ENCODE assay signal across 11 cellular contexts in genomic region chr11:69014084-69014935, GRCh38. TPM values are rescaled to one million over a fixed set of nuclear protein-coding genes. Genes with fewer than 3 reads are reported as not detected.
A peak's percentile ranks its signal among the peaks of the same experiment; 100 is the strongest.
DNase-seq lines count a peak whose midpoint lies in the region; TF ChIP-seq lines count a peak whose summit lies in the region.
"Had no signal": no experiment of that assay in that cellular context is flagged by ENCODE, and none has a peak within 500 bp of the region (broad histone marks: within the 10 kb centered on the region; RNA-seq: fewer than 3 reads in every experiment).

No MANE protein-coding gene starts in this region.

- H3K4me1 ChIP-seq in breast epithelium (peaks cover 0 to 10% of the 10 kb centered on the region in 2 donors), esophagus squamous epithelium (peaks cover 19 to 57% (median 35%) of the 10 kb centered on the region in 3 donors), mucosa of stomach (ENCODE audit: control insufficient read depth, insufficient read depth, low read length) (peaks cover 30% of the 10 kb centered on the region), SJCRH30 (peaks cover 5% of the 10 kb centered on the region; the same call in 1 of the 2 replicates)

- 48% methylated on average over 2 of the region's 30 CpGs; no CpG with 5 or more reads in 1 of the 2 donors for WGBS in esophagus squamous epithelium, 2 donors

- no peak for TF ChIP-seq POLR2A in breast epithelium (IDR thresholded peaks at IDR 0.05)
- TF ChIP-seq POLR2A in esophagus squamous epithelium (IDR thresholded peaks at IDR 0.05), result peak in 1 of 4 donors; percentile 25

- peak overlapping the region; percentile 46 to 70 (median 53) for H3K4me3 ChIP-seq in breast epithelium
- H3K4me3 ChIP-seq in esophagus squamous epithelium, result peak overlapping the region in 3 of 4 donors; percentile 52 to 67 (median 55)
- no peak overlapping the region for H3K4me3 ChIP-seq in mucosa of stomach (ENCODE audit: low read length)
- no peak overlapping the region for H3K4me3 ChIP-seq in SJCRH30

- H3K36me3 ChIP-seq in breast epithelium (no peaks in the 10 kb centered on the region), esophagus squamous epithelium (no peaks in the 10 kb centered on the region), mucosa of stomach (ENCODE audit: control insufficient read depth, insufficient read depth, low read length) (no peaks in the 10 kb centered on the region), SJCRH30 (no peaks in the 10 kb centered on the region)

- H3K27ac ChIP-seq in breast epithelium (peak overlapping the region; percentile 75 to 95), esophagus squamous epithelium (peak overlapping the region; percentile 75 to 93 (median 91)), SJCRH30 (no peak overlapping the region)

- H3K27me3 Mint-ChIP-seq in MCF 10A (ENCODE audit: insufficient read depth, unreplicated experiment), result peaks cover 31% of the 10 kb centered on the region

- CTCF ChIA-PET in MCF 10A (lab: Yijun Ruan, JAX), result no interaction called here

- peak overlapping the region; percentile 36 for H3K9ac ChIP-seq in mucosa of stomach (ENCODE audit: low read length)

- no peak overlapping the region for H3K27ac Mint-ChIP-seq in MCF 10A (ENCODE audit: low read depth, unreplicated experiment)
- H3K27ac Mint-ChIP-seq: activated naive CD4-positive, alpha-beta T cell treated with anti-CD3 and anti-CD28 coated beads, Interleukin-2, amount 10 ng/mL, durations not matched to agents 7 days and 5 days had no signal

- H3K4me1 Mint-ChIP-seq in MCF 10A (ENCODE audit: insufficient read depth, unreplicated experiment), result no peaks in the 10 kb centered on the region

- TF ChIP-seq CTCF in breast epithelium (IDR thresholded peaks at IDR 0.05), result no peak
- no peak for TF ChIP-seq CTCF in MCF 10A (IDR thresholded peaks at IDR 0.05; ENCODE audit: unreplicated experiment)
- no peak for TF ChIP-seq CTCF in esophagus squamous epithelium (IDR thresholded peaks at IDR 0.05)

- H3K9me3 ChIP-seq in breast epithelium (no peaks in the 10 kb centered on the region), esophagus squamous epithelium (no peaks in the 10 kb centered on the region), mucosa of stomach (ENCODE audit: control insufficient read depth, low read length) (no peaks in the 10 kb centered on the region), SJCRH30 (replicated peaks) (no peaks in the 10 kb centered on the region)

- POLR2A ChIA-PET in MCF 10A (lab: Yijun Ruan, JAX), result no interaction called here

- no peaks in the 10 kb centered on the region for H3K36me3 Mint-ChIP-seq in MCF 10A (ENCODE audit: insufficient read depth, unreplicated experiment)
- H3K36me3 Mint-ChIP-seq: activated naive CD4-positive, alpha-beta T cell treated with anti-CD3 and anti-CD28 coated beads, Interleukin-2, amount 10 ng/mL, durations not matched to agents 7 days and 5 days had no signal

- DNase-seq in breast epithelium (ENCODE audit: low spot score in 2 of 2) (no peak), MCF 10A (ENCODE audit: unreplicated experiment) (no peak), esophagus squamous epithelium (lab: John Stamatoyannopoulos, UW) (no peak), SHP77 treated with DMSO at 0.1 percent for 48 hours (lab: John Stamatoyannopoulos, UW) (no peak), SJCRH30 (no peak)
- DNase-seq in activated T-cell treated with anti-CD3 and anti-CD28 coated beads, Interleukin-2, amount 50 U/mL, for 48 hours, result no peak
- DNase-seq in activated effector memory CD4-positive, alpha-beta T cell treated with Interleukin-2 at 50 U/mL for 16 hours, result no peak
- DNase-seq: activated naive CD4-positive, alpha-beta T cell treated with anti-CD3 and anti-CD28 coated beads, Interleukin-2, amount 10 ng/mL, durations not matched to agents 7 days and 5 days; NCI-H345; T-helper 9 cell had no signal

- no peak overlapping the region for H3K4me3 Mint-ChIP-seq in MCF 10A (ENCODE audit: unreplicated experiment)
- H3K4me3 Mint-ChIP-seq: activated naive CD4-positive, alpha-beta T cell treated with anti-CD3 and anti-CD28 coated beads, Interleukin-2, amount 10 ng/mL, durations not matched to agents 7 days and 5 days had no signal

- BruUV-seq in MCF 10A (replicated peaks; lab: Mats Ljungman, UMichigan), result no TSS peak

- H3K27me3 ChIP-seq in breast epithelium (peaks cover 0 to 14% of the 10 kb centered on the region in 2 donors), esophagus squamous epithelium (peaks cover 0 to 63% (median 3%) of the 10 kb centered on the region in 4 donors), mucosa of stomach (ENCODE audit: control insufficient read depth, insufficient read depth, low read length) (peaks cover 28% of the 10 kb centered on the region), SJCRH30 (no peaks in the 10 kb centered on the region; the same call in 1 of the 2 replicates)

- no peaks in the 10 kb centered on the region for H3K9me3 Mint-ChIP-seq in MCF 10A (ENCODE audit: unreplicated experiment)
- H3K9me3 Mint-ChIP-seq: activated naive CD4-positive, alpha-beta T cell treated with anti-CD3 and anti-CD28 coated beads, Interleukin-2, amount 10 ng/mL, durations not matched to agents 7 days and 5 days had no signal

- intact Hi-C loops in breast epithelium (cut with DNase I; ENCODE audit: low total_unique reads), result no loop called here
- intact Hi-C loops in MCF 10A (cut with micrococcal nuclease), result no loop called here
- intact Hi-C loops in esophagus squamous epithelium (cut with DNase I), result no loop called here

RNA-seq across cellular contexts. Expression of gene MRGPRF, which starts 1.3 kb away (rescaled TPM):
- total RNA-seq in breast epithelium, result 10 to 100 TPM in 2 of 3 donors, 1 to 10 TPM in 1; 5.9 to 21.3 (median 12.9) TPM
- total RNA-seq in MCF 10A (2022), result not detected in 2 replicates
- 10 to 100 TPM in 1 of 4 donors, 1 to 10 TPM in 3; 1.3 to 14.3 (median 6.1) TPM for total RNA-seq in esophagus squamous epithelium
- 0.35 and 0.51 TPM in 2 replicates for total RNA-seq in SJCRH30 (2014; rRNA removed; shearing (Covaris generic))

RNA-seq across cellular contexts. Expression of gene MRGPRD, which starts 33.5 kb away (rescaled TPM):
- not detected for total RNA-seq in breast epithelium
- total RNA-seq in MCF 10A (2022), result not detected in 2 replicates
- not detected for total RNA-seq in esophagus squamous epithelium
- total RNA-seq in SJCRH30 (2014; rRNA removed; shearing (Covaris generic)), result not detected in 2 replicates

RNA-seq across cellular contexts. Expression of gene TPCN2, which starts 34.4 kb away (rescaled TPM):
- total RNA-seq in breast epithelium (10 to 100 TPM; 13.0 to 18.0 (median 13.8) TPM), MCF 10A (2022) (16.3 and 19.2 TPM in 2 replicates), esophagus squamous epithelium (10 to 100 TPM in 2 of 4 donors, 1 to 10 TPM in 2; 7.9 to 12.0 (median 9.1) TPM)
- 3.9 and 5.5 TPM in 2 replicates for total RNA-seq in SJCRH30 (2014; rRNA removed; shearing (Covaris generic))

Comparison
In these comparisons a context has a peak if more than half of its experiments do, and no peak if none do; other contexts are left out.
1. H3K4me3 ChIP-seq: peak in breast epithelium (3 of 3) and esophagus squamous epithelium (3 of 4); none in mucosa of stomach (single experiment) and SJCRH30 (single experiment).